ENCODE assay signal across 9 cellular contexts in the genomic region with DNA sequence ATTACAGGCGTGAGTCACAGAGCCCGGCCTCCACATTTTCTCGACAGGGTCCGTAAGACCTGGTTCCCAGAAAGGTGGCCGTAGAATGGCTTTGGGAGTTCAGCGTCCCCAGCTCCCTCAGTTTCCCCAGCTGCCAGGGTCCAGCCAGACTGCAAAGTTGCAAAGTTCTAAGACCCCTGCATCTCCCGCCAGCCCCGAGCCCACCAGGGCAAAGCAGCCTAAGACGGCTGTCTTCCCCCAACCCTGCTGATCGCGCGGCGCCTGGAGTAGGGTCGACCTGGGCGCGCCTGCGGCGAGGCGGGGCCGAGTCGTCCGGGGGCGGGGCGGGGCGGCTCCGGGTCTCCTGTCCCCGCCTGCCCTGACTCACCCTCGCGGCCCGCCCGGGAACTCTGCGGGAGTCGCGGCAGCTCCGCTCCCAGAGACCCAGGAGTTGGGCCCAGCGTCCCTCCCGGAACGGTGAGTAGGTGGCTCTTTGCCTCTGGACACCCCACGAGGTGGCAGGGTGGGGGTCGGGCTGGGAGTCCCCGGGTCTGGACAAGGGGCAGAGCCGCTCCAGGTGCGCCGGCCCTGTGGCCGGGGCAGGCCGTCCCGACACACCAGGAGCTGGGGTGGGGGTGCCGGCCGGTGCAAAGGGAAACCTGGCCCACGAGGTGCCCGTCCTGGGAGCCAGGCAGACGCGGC. TPM values are rescaled to one million over a fixed set of nuclear protein-coding genes. Genes with fewer than 3 reads are reported as not detected.
DNase-seq lines count a peak whose midpoint lies in the region; ATAC-seq lines count a peak whose summit lies in the region.
"Had no signal": no experiment of that assay in that cellular context is flagged by ENCODE, and none has a peak within 500 bp of the region (broad histone marks: within the 10 kb centered on the region; RNA-seq: fewer than 3 reads in every experiment).

Gene LRRC8E (plus strand): TSS at position 366 of the 681 bp plus-strand sequence. CDS start 7,094 bp downstream, outside the sequence.

- H3K27me3 Mint-ChIP-seq in activated naive CD8-positive, alpha-beta T cell treated with anti-CD3 and anti-CD28 coated beads, Interleukin-2, amount 10 ng/mL, durations not matched to agents 7 days and 5 days = peaks cover 23% of the 10 kb centered on the region

- H3K4me3 ChIP-seq in iPS DF 6.9 (ENCODE audit: low read length) = peak within 1 kb of the TSS; percentile 74

- no peak within 1 kb of the TSS for H3K4me3 Mint-ChIP-seq in activated naive CD8-positive, alpha-beta T cell treated with anti-CD3 and anti-CD28 coated beads, Interleukin-2, amount 10 ng/mL, durations not matched to agents 7 days and 5 days

- peak; percentile 79 for ATAC-seq in activated naive CD8-positive, alpha-beta T cell treated with anti-CD3 and anti-CD28 coated beads, Interleukin-2, amount 10 ng/mL, durations not matched to agents 7 days and 5 days (ENCODE audit: low read depth)
- ATAC-seq in HG03565 (IDR thresholded peaks at IDR 0.05; ENCODE audit: unreplicated experiment) (no peak), GM21723 (IDR thresholded peaks at IDR 0.05; ENCODE audit: unreplicated experiment) (no peak)

- no peaks in the 10 kb centered on the region for H3K27me3 ChIP-seq in iPS DF 6.9 (ENCODE audit: control insufficient read depth, insufficient read depth, low read length)

- no peaks in the 10 kb centered on the region for H3K36me3 ChIP-seq in iPS DF 6.9 (ENCODE audit: control insufficient read depth, insufficient read depth, low read length)

- no peaks in the 10 kb centered on the region for H3K9me3 ChIP-seq in iPS DF 6.9 (ENCODE audit: control insufficient read depth, insufficient read depth, low read length)

- H3K36me3 Mint-ChIP-seq in activated naive CD8-positive, alpha-beta T cell treated with anti-CD3 and anti-CD28 coated beads, Interleukin-2, amount 10 ng/mL, durations not matched to agents 7 days and 5 days = no peaks in the 10 kb centered on the region

- H3K4me1 Mint-ChIP-seq in activated naive CD8-positive, alpha-beta T cell treated with anti-CD3 and anti-CD28 coated beads, Interleukin-2, amount 10 ng/mL, durations not matched to agents 7 days and 5 days = peaks cover 5% of the 10 kb centered on the region

- no peaks in the 10 kb centered on the region for H3K9me3 Mint-ChIP-seq in activated naive CD8-positive, alpha-beta T cell treated with anti-CD3 and anti-CD28 coated beads, Interleukin-2, amount 10 ng/mL, durations not matched to agents 7 days and 5 days

- no peaks in the 10 kb centered on the region for H3K4me1 ChIP-seq in iPS DF 6.9 (ENCODE audit: control insufficient read depth, insufficient read depth, low read length)

- no peak within 1 kb of the TSS for H3K27ac ChIP-seq in iPS DF 6.9 (ENCODE audit: low read length)
- H3K27ac ChIP-seq: epithelial cell of prostate had no signal

- H3K27ac Mint-ChIP-seq in activated naive CD8-positive, alpha-beta T cell treated with anti-CD3 and anti-CD28 coated beads, Interleukin-2, amount 10 ng/mL, durations not matched to agents 7 days and 5 days = no peak within 1 kb of the TSS

- POLR2A ChIA-PET in activated naive CD8-positive, alpha-beta T cell treated with anti-CD3 and anti-CD28 coated beads, Interleukin-2, amount 10 ng/mL, durations not matched to agents 7 days and 5 days (lab: Charles Lee) = no interaction called here

- WGBS in iPS DF 6.9 (ENCODE audit: insufficient coverage, insufficient read length) = no CpG with 5 or more reads among the region's 53 CpGs

- DNase-seq in AG20443 (ENCODE audit: low spot score) (peak; percentile 94), LHCN-M2 (ENCODE audit: low read depth) (peak; percentile 15), iPS DF 6.9 (ENCODE audit: low read depth, low spot score) (no peak), NCI-H2029 treated with DMSO at 0.1 percent for 48 hours (lab: John Stamatoyannopoulos, UW) (no peak)
- no peak for DNase-seq in activated naive CD8-positive, alpha-beta T cell treated with anti-CD3 and anti-CD28 coated beads, Interleukin-2, amount 10 ng/mL, durations not matched to agents 7 days and 5 days
- peak; percentile 26 to 54 for DNase-seq in stimulated activated CD4-positive, alpha-beta T cell treated with anti-CD3 and anti-CD28 coated beads, Interleukin-1b, Interleukin-23, amount 100 ng/mL, for 4 hours (ENCODE audit: low read depth in 2 of 2)

RNA-seq across cellular contexts. Expression of gene LRRC8E, which starts in this region (rescaled TPM):
- total RNA-seq in LHCN-M2 (2014; rRNA removed) = 1.6 and 1.9 TPM in 2 replicates
- polyA plus RNA-seq in LHCN-M2 (2012) = 1.1 TPM
- total RNA-seq in activated naive CD8-positive, alpha-beta T cell treated with anti-CD3 and anti-CD28 coated beads, Interleukin-2, amount 10 ng/mL, durations not matched to agents 7 days and 5 days = not detected

Comparison
In these comparisons a context has a peak if more than half of its experiments do, and no peak if none do; other contexts are left out.
1. Peak in ATAC-seq in activated naive CD8-positive, alpha-beta T cell treated with anti-CD3 and anti-CD28 coated beads, Interleukin-2, amount 10 ng/mL, durations not matched to agents 7 days and 5 days; RNA of the gene not detected or under 1 TPM.
2. DNase-seq: peak in AG20443 (single experiment), LHCN-M2 (single experiment) and stimulated activated CD4-positive, alpha-beta T cell treated with anti-CD3 and anti-CD28 coated beads, Interleukin-1b, Interleukin-23, amount 100 ng/mL, for 4 hours (2 of 2); none in activated naive CD8-positive, alpha-beta T cell treated with anti-CD3 and anti-CD28 coated beads, Interleukin-2, amount 10 ng/mL, durations not matched to agents 7 days and 5 days (single experiment), iPS DF 6.9 (single experiment) and NCI-H2029 treated with DMSO at 0.1 percent for 48 hours (single experiment).